24 cellular contexts compared by ENCODE assay signal in the genomic region with DNA sequence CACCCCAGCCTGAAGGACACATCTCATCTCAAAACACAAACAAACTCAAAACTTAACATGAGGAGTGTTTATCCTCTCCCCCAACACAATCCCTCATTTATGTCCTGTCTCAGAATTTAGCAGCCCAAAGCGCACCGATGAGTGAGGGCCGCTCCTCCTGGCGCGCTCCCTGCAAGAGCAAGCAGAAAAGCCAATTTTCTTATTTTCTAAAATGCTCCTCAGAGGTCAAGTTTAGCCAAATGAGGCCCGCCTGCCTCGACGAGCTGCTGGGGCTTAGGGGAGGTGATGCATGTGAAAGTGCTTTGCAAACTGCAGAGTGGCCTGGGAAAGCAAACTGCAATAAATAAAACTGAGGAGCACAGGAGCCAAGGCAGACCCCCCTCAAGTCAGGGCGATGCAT. TPM values are rescaled to one million over a fixed set of nuclear protein-coding genes. Genes with fewer than 3 reads are reported as not detected.
DNase-seq lines count a peak whose midpoint lies in the region; ATAC-seq, FAIRE-seq and TF ChIP-seq lines count a peak whose summit lies in the region.
"Had no signal": no experiment of that assay in that cellular context is flagged by ENCODE, and none has a peak within 500 bp of the region (broad histone marks: within the 10 kb centered on the region; RNA-seq: fewer than 3 reads in every experiment).

No MANE protein-coding gene starts in this region.

- H3K36me3 ChIP-seq in left ventricle myocardium inferior (peaks cover 26% of the 10 kb centered on the region), endodermal cell (ENCODE audit: control insufficient read depth, insufficient read depth, low read length) (peaks cover 42% of the 10 kb centered on the region), muscle layer of duodenum (ENCODE audit: control insufficient read depth in 1 of 2, insufficient read depth in 2 of 2, low read length in 2 of 2) (peaks cover 20 to 21% of the 10 kb centered on the region in 2 donors), small intestine (ENCODE audit: control insufficient read depth in 2 of 2, insufficient read depth in 2 of 2, low read length in 2 of 2) (peaks cover 0 to 12% of the 10 kb centered on the region in 2 donors)

- peak overlapping the region; percentile 0 for H3K27ac ChIP-seq in left ventricle myocardium inferior (replicated peaks)
- H3K27ac ChIP-seq in endodermal cell (ENCODE audit: low read depth, low read length), result peak overlapping the region; percentile 41
- H3K27ac ChIP-seq in muscle layer of duodenum (ENCODE audit: low read length), result peak overlapping the region; percentile 60
- H3K27ac ChIP-seq in small intestine (ENCODE audit: low read depth in 1 of 2, low read length in 1 of 2), result no peak overlapping the region
- H3K27ac ChIP-seq: GM23248, neutrophil, prostate gland, SJSA1 had no signal

- no peak for DNase-seq in left ventricle myocardium inferior
- DNase-seq in left cardiac atrium, result no peak
- DNase-seq in endodermal cell, result no peak
- no peak for DNase-seq in type B pancreatic cell (ENCODE audit: extremely low spot score, unreplicated experiment)
- no peak for DNase-seq in small intestine
- DNase-seq: activated CD4-positive, alpha-beta T cell treated with anti-CD3 and anti-CD28 coated beads for 1 hour; activated naive CD4-positive, alpha-beta T cell treated with anti-CD3 and anti-CD28 coated beads for 36 hours; DMS53; immature natural killer cell; NCI-H526 had no signal

- 92 to 95% methylated on average over 6 to 9 of the region's 9 CpGs for WGBS in endodermal cell (ENCODE audit: insufficient coverage in 1 of 2, insufficient read length in 1 of 2), 2 experiments
- 68 to 91% (median 85%) methylated on average over 9 of the region's 9 CpGs for WGBS in small intestine, 3 donors

- H3K36me3 Mint-ChIP-seq in endodermal cell (ENCODE audit: low read depth) (peaks cover 50% of the 10 kb centered on the region), type B pancreatic cell (no peaks in the 10 kb centered on the region)

- ATAC-seq in left cardiac atrium (no peak), GM21381 (IDR thresholded peaks at IDR 0.05; ENCODE audit: unreplicated experiment) (no peak), HG02870 (IDR thresholded peaks at IDR 0.05; ENCODE audit: unreplicated experiment) (no peak)
- ATAC-seq: left lobe of liver; mucosa of descending colon; Panc1; stimulated activated memory B cell treated with anti-CD40 and anti-IgM and Interleukin-4, amounts not matched to agents 10 μg/mL and 1 μg/mL and 100 μg/mL, for 72 hours had no signal

- no peaks in the 10 kb centered on the region for H3K27me3 Mint-ChIP-seq in endodermal cell (ENCODE audit: insufficient read depth)
- no peaks in the 10 kb centered on the region for H3K27me3 Mint-ChIP-seq in type B pancreatic cell
- H3K27me3 Mint-ChIP-seq: dendritic cell treated with granulocyte-macrophage colony-stimulating factor and Interleukin-4, amounts not matched to agents 40 ng/mL and 50 ng/mL, for 4 days; stimulated activated memory B cell treated with anti-CD40 and anti-IgM and Interleukin-4, amounts not matched to agents 10 μg/mL and 1 μg/mL and 100 μg/mL, for 72 hours had no signal

- H3K4me3 Mint-ChIP-seq in endodermal cell (no peak overlapping the region), type B pancreatic cell (peak overlapping the region; percentile 9)
- H3K4me3 Mint-ChIP-seq: activated naive CD4-positive, alpha-beta T cell treated with anti-CD3 and anti-CD28 coated beads for 36 hours; dendritic cell treated with granulocyte-macrophage colony-stimulating factor and Interleukin-4, amounts not matched to agents 40 ng/mL and 50 ng/mL, for 4 days; immature natural killer cell; stimulated activated memory B cell treated with anti-CD40 and anti-IgM and Interleukin-4, amounts not matched to agents 10 μg/mL and 1 μg/mL and 100 μg/mL, for 72 hours had no signal

- no peaks in the 10 kb centered on the region for H3K4me1 Mint-ChIP-seq in endodermal cell
- H3K4me1 Mint-ChIP-seq in type B pancreatic cell (ENCODE audit: unreplicated experiment), result peaks cover 47% of the 10 kb centered on the region

- FAIRE-seq in small intestine (lab: Jason Lieb, UNC), result no peak
- FAIRE-seq: G401.6, GM18507 had no signal

- intact Hi-C loops in left ventricle myocardium inferior (cut with micrococcal nuclease), result no loop called here
- intact Hi-C loops in left cardiac atrium (cut with DNase I), result no loop called here

- no peaks in the 10 kb centered on the region for H3K27me3 ChIP-seq in left ventricle myocardium inferior (ENCODE audit: low read depth)
- H3K27me3 ChIP-seq in endodermal cell (ENCODE audit: control insufficient read depth, insufficient read depth, low read length, poor library complexity, severe bottlenecking), result no peaks in the 10 kb centered on the region
- H3K27me3 ChIP-seq in muscle layer of duodenum (ENCODE audit: low read depth, low read length), result no peaks in the 10 kb centered on the region
- no peaks in the 10 kb centered on the region for H3K27me3 ChIP-seq in small intestine (ENCODE audit: control insufficient read depth in 2 of 2, insufficient read depth in 2 of 2, low read length in 2 of 2)
- H3K27me3 ChIP-seq: neutrophil, SJSA1 had no signal

- H3K4me1 ChIP-seq in left ventricle myocardium inferior, result peaks cover 58% of the 10 kb centered on the region
- no peaks in the 10 kb centered on the region for H3K4me1 ChIP-seq in endodermal cell (ENCODE audit: control insufficient read depth, insufficient read depth, low read length)
- H3K4me1 ChIP-seq in muscle layer of duodenum (ENCODE audit: control insufficient read depth in 1 of 2, insufficient read depth in 2 of 2, low read length in 2 of 2), result peaks cover 19 to 47% of the 10 kb centered on the region in 2 donors
- H3K4me1 ChIP-seq in small intestine (ENCODE audit: control insufficient read depth in 2 of 2, insufficient read depth in 1 of 2, low read depth in 1 of 2, low read length in 1 of 2), result no peaks in the 10 kb centered on the region
- H3K4me1 ChIP-seq: prostate gland, SJSA1 had no signal

- TF ChIP-seq CTCF in left ventricle myocardium inferior (IDR thresholded peaks at IDR 0.05; ENCODE audit: borderline replicate concordance), result no peak
- no peak for TF ChIP-seq CTCF in endodermal cell (conservative IDR thresholded peaks at IDR 0.05)
- no peak for TF ChIP-seq CTCF in type B pancreatic cell (conservative IDR thresholded peaks at IDR 0.05)

- H3K9me3 ChIP-seq in left ventricle myocardium inferior (replicated peaks), result no peaks in the 10 kb centered on the region
- no peaks in the 10 kb centered on the region for H3K9me3 ChIP-seq in endodermal cell (ENCODE audit: control insufficient read depth, low read length)
- H3K9me3 ChIP-seq in muscle layer of duodenum (ENCODE audit: control insufficient read depth in 1 of 2, low read length in 2 of 2), result no peaks in the 10 kb centered on the region
- no peaks in the 10 kb centered on the region for H3K9me3 ChIP-seq in small intestine (ENCODE audit: control insufficient read depth, low read depth)
- H3K9me3 ChIP-seq: mucosa of descending colon, neutrophil, prostate gland, SJSA1 had no signal

- no peak overlapping the region for H3K9ac ChIP-seq in endodermal cell (ENCODE audit: extremely low read depth, low read length, poor library complexity, severe bottlenecking)
- H3K9ac ChIP-seq: GM23248 had no signal

- H3K9me3 Mint-ChIP-seq in endodermal cell (no peaks in the 10 kb centered on the region), type B pancreatic cell (no peaks in the 10 kb centered on the region)
- H3K9me3 Mint-ChIP-seq: activated naive CD4-positive, alpha-beta T cell treated with anti-CD3 and anti-CD28 coated beads for 36 hours; dendritic cell treated with granulocyte-macrophage colony-stimulating factor and Interleukin-4, amounts not matched to agents 40 ng/mL and 50 ng/mL, for 4 days; immature natural killer cell; stimulated activated memory B cell treated with anti-CD40 and anti-IgM and Interleukin-4, amounts not matched to agents 10 μg/mL and 1 μg/mL and 100 μg/mL, for 72 hours had no signal

- H3K4me3 ChIP-seq in left ventricle myocardium inferior (no peak overlapping the region), endodermal cell (ENCODE audit: low read length) (no peak overlapping the region), muscle layer of duodenum (ENCODE audit: low read depth in 1 of 2, low read length in 2 of 2) (no peak overlapping the region), small intestine (ENCODE audit: low read depth in 1 of 2, low read length in 2 of 2) (no peak overlapping the region)
- H3K4me3 ChIP-seq: GM23248, mucosa of descending colon, prostate gland, SJSA1 had no signal

- peak overlapping the region; percentile 30 for H3K27ac Mint-ChIP-seq in endodermal cell
- H3K27ac Mint-ChIP-seq in type B pancreatic cell, result no peak overlapping the region
- H3K27ac Mint-ChIP-seq: activated naive CD4-positive, alpha-beta T cell treated with anti-CD3 and anti-CD28 coated beads for 36 hours; dendritic cell treated with granulocyte-macrophage colony-stimulating factor and Interleukin-4, amounts not matched to agents 40 ng/mL and 50 ng/mL, for 4 days; stimulated activated memory B cell treated with anti-CD40 and anti-IgM and Interleukin-4, amounts not matched to agents 10 μg/mL and 1 μg/mL and 100 μg/mL, for 72 hours had no signal

RNA-seq across cellular contexts. Expression of gene CAPS, which starts 28.9 kb away (rescaled TPM):
- 6.1 TPM for total RNA-seq in left ventricle myocardium inferior
- total RNA-seq in left cardiac atrium, result 1 to 10 TPM; 6.6 to 6.9 TPM
- total RNA-seq in endodermal cell, result 1 to 10 TPM; 6.6 to 6.7 TPM
- 3.8 TPM for polyA plus RNA-seq in endodermal cell (2013, experiment 1 of 2)
- 3.8 TPM for polyA plus RNA-seq in endodermal cell (2013, experiment 2 of 2)
- total RNA-seq in type B pancreatic cell (ENCODE audit: low replicate concordance), result 13.9 and 14.1 TPM in 2 replicates
- 10 to 100 TPM in 2 of 3 donors, 1 to 10 TPM in 1; 8.7 to 22.7 (median 13.2) TPM for polyA plus RNA-seq in small intestine

RNA-seq across cellular contexts. Expression of gene RANBP3, which starts 34.9 kb away (rescaled TPM):
- total RNA-seq in left ventricle myocardium inferior, result 54.8 TPM
- total RNA-seq in left cardiac atrium, result 10 to 100 TPM; 44.7 to 52.7 TPM
- 10 to 100 TPM; 77.4 to 81.4 TPM for total RNA-seq in endodermal cell
- 72.9 TPM for polyA plus RNA-seq in endodermal cell (2013, experiment 1 of 2)
- polyA plus RNA-seq in endodermal cell (2013, experiment 2 of 2), result 60.6 TPM
- 75.5 and 92.4 TPM in 2 replicates for total RNA-seq in type B pancreatic cell (ENCODE audit: low replicate concordance)
- 10 to 100 TPM; 23.0 to 43.1 (median 33.5) TPM for polyA plus RNA-seq in small intestine

RNA-seq across cellular contexts. Expression of gene VMAC, which starts 38.3 kb away (rescaled TPM):
- total RNA-seq in left ventricle myocardium inferior (2.5 TPM), left cardiac atrium (1 to 10 TPM; 1.9 to 3.3 TPM), endodermal cell (1 to 10 TPM; 5.9 TPM), type B pancreatic cell (ENCODE audit: low replicate concordance) (7.1 and 7.4 TPM in 2 replicates)
- polyA plus RNA-seq in endodermal cell (2013, experiment 1 of 2), result 3.5 TPM
- 3.4 TPM for polyA plus RNA-seq in endodermal cell (2013, experiment 2 of 2)
- 1 to 10 TPM; 1.1 to 3.3 (median 2.2) TPM for polyA plus RNA-seq in small intestine

RNA-seq across cellular contexts. Expression of gene NDUFA11, which starts 39.4 kb away (rescaled TPM):
- total RNA-seq in left ventricle myocardium inferior (590 TPM), left cardiac atrium (100 to 1,000 TPM; 503 to 537 TPM), endodermal cell (100 to 1,000 TPM; 242 to 269 TPM), type B pancreatic cell (ENCODE audit: low replicate concordance) (253 and 265 TPM in 2 replicates)
- polyA plus RNA-seq in endodermal cell (2013, experiment 1 of 2), result 216 TPM
- 206 TPM for polyA plus RNA-seq in endodermal cell (2013, experiment 2 of 2)
- polyA plus RNA-seq in small intestine, result 100 to 1,000 TPM; 428 to 576 (median 523) TPM

Comparison
In these comparisons a context has a peak if more than half of its experiments do, and no peak if none do; other contexts are left out.
1. H3K27ac ChIP-seq: peak in left ventricle myocardium inferior (single experiment), endodermal cell (single experiment) and muscle layer of duodenum (single experiment); none in small intestine (0 of 2).